ENCODE assay signal across 8 cellular contexts in genomic region chr18:3652380-3653262, GRCh38.
A peak's percentile ranks its signal among the peaks of the same experiment; 100 is the strongest.
DNase-seq lines count a peak whose midpoint lies in the region; ATAC-seq and TF ChIP-seq lines count a peak whose summit lies in the region.

No MANE protein-coding gene starts in this region.

- H3K4me1 Mint-ChIP-seq in activated naive CD8-positive, alpha-beta T cell treated with anti-CD3 and anti-CD28 coated beads for 36 hours = peaks cover 27% of the 10 kb centered on the region

- peaks cover 4% of the 10 kb centered on the region for H3K9me3 Mint-ChIP-seq in activated naive CD8-positive, alpha-beta T cell treated with anti-CD3 and anti-CD28 coated beads for 36 hours

- peak overlapping the region; percentile 22 for H3K4me3 Mint-ChIP-seq in activated naive CD8-positive, alpha-beta T cell treated with anti-CD3 and anti-CD28 coated beads for 36 hours

- DNase-seq in GM03348 (ENCODE audit: low spot score) = peak; percentile 82
- DNase-seq in OCI-M1 (lab: John Stamatoyannopoulos, UW) = peak; percentile 100
- peak; percentile 76 for DNase-seq in activated naive CD8-positive, alpha-beta T cell treated with anti-CD3 and anti-CD28 coated beads for 36 hours
- DNase-seq in hepatic stellate cell (ENCODE audit: low spot score) = peak; percentile 90
- DNase-seq in stimulated activated CD4-positive, alpha-beta T cell treated with anti-CD3 and anti-CD28 coated beads, Interleukin-2, amount 100 ng/mL, for 4 hours (ENCODE audit: low read depth) = peak; percentile 52
- no peak for DNase-seq in COR-L47 (lab: John Stamatoyannopoulos, UW)
- no peak for DNase-seq in GM10266 (ENCODE audit: extremely low spot score)

- peak overlapping the region; percentile 88 for H3K27ac Mint-ChIP-seq in activated naive CD8-positive, alpha-beta T cell treated with anti-CD3 and anti-CD28 coated beads for 36 hours

- no peak for TF ChIP-seq CTCF in GM10266 (IDR thresholded peaks at IDR 0.05; ENCODE audit: control insufficient read depth, insufficient read depth, low read depth, missing control alignments)

- no peak for ATAC-seq in GM18517 (IDR thresholded peaks at IDR 0.05; ENCODE audit: unreplicated experiment)

- H3K36me3 Mint-ChIP-seq in activated naive CD8-positive, alpha-beta T cell treated with anti-CD3 and anti-CD28 coated beads for 36 hours = no peaks in the 10 kb centered on the region

- H3K27me3 Mint-ChIP-seq in activated naive CD8-positive, alpha-beta T cell treated with anti-CD3 and anti-CD28 coated beads for 36 hours = no peaks in the 10 kb centered on the region

Comparison
In these comparisons a context has a peak if more than half of its experiments do, and no peak if none do; other contexts are left out.
1. DNase-seq: peak in GM03348 (single experiment), OCI-M1 (single experiment), activated naive CD8-positive, alpha-beta T cell treated with anti-CD3 and anti-CD28 coated beads for 36 hours (single experiment), hepatic stellate cell (single experiment) and stimulated activated CD4-positive, alpha-beta T cell treated with anti-CD3 and anti-CD28 coated beads, Interleukin-2, amount 100 ng/mL, for 4 hours (single experiment); none in COR-L47 (single experiment) and GM10266 (single experiment).